Comparison of ENCODE assay signal across 20 cellular contexts in the genomic region with DNA sequence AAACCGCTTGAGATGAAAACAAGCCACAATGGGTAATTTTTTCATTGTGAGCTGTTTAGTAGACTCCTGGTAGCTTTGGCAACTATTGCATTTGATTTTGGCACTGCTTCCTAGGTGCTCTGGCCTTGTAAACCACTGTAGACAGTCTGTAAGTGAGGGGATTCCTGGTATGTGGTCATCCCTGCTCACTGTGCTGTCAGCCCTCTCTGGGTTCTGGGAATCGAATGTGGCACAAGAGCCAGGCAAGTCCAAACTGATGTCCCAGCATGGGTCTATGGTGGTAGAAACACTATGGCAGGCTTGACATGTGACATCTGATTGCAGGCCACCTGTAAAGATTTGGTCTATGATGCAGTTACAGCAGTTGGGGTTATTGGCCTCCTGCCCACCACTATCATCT. TPM values are rescaled to one million over a fixed set of nuclear protein-coding genes. Genes with fewer than 3 reads are reported as not detected.
DNase-seq lines count a peak whose midpoint lies in the region; ATAC-seq and FAIRE-seq lines count a peak whose summit lies in the region.
"Had no signal": no experiment of that assay in that cellular context is flagged by ENCODE, and none has a peak within 500 bp of the region (broad histone marks: within the 10 kb centered on the region; RNA-seq: fewer than 3 reads in every experiment).

No MANE protein-coding gene starts in this region.

- no peaks in the 10 kb centered on the region for H3K9me3 Mint-ChIP-seq in T-cell
- H3K9me3 Mint-ChIP-seq: activated CD4-positive, alpha-beta memory T cell treated with anti-CD3 and anti-CD28 coated beads, Interleukin-2, amount 10 ng/mL, durations not matched to agents 7 days and 5 days; WTC11 had no signal

- peaks cover 0 to 18% (median 12%) of the 10 kb centered on the region in 3 donors for H3K4me1 Mint-ChIP-seq in T-cell

- DNase-seq in activated CD8-positive, alpha-beta memory T cell treated with anti-CD3 and anti-CD28 coated beads for 24 hours, result peak; percentile 32
- DNase-seq in activated CD8-positive, alpha-beta memory T cell treated with anti-CD3 and anti-CD28 coated beads, Interleukin-2, amount 50 U/mL, for 4 hours, result no peak
- DNase-seq in T-cell (peak in 1 of 34 experiments; percentile 4), islet precursor cell (peak; percentile 29), superior temporal gyrus (ENCODE audit: extremely low spot score) (peak; percentile 36), RCC 7860 (ENCODE audit: low spot score) (no peak), activated T-cell treated with anti-CD3 and anti-CD28 coated beads for 4 hours (no peak)
- no peak for DNase-seq in activated CD4-positive, CD25-positive, alpha-beta regulatory T cell (lab: John Stamatoyannopoulos, UW)
- DNase-seq: activated CD4-positive, alpha-beta memory T cell treated with anti-CD3 and anti-CD28 coated beads, Interleukin-2, amount 10 ng/mL, durations not matched to agents 7 days and 5 days; activated naive CD4-positive, alpha-beta T cell; Calu3; cortex of kidney; NCI-H226; stimulated activated CD8-positive, alpha-beta memory T cell treated with anti-CD3 and anti-CD28 coated beads, Interleukin-4, amount 100 ng/mL, for 48 hours; T1000 had no signal

- FAIRE-seq in RCC 7860 (lab: Jason Lieb, UNC), result no peak
- FAIRE-seq: bronchial epithelial cell, HepG2, urothelium cell line had no signal

- H3K27ac Mint-ChIP-seq in T-cell, result peak overlapping the region; percentile 15 to 87
- H3K27ac Mint-ChIP-seq: activated CD4-positive, alpha-beta memory T cell treated with anti-CD3 and anti-CD28 coated beads, Interleukin-2, amount 10 ng/mL, durations not matched to agents 7 days and 5 days; progenitor cell of endocrine pancreas; WTC11 had no signal

- no peaks in the 10 kb centered on the region for H3K36me3 Mint-ChIP-seq in T-cell
- H3K36me3 Mint-ChIP-seq: WTC11 had no signal

- peaks cover 0 to 5% of the 10 kb centered on the region in 2 donors for H3K27me3 Mint-ChIP-seq in T-cell
- H3K27me3 Mint-ChIP-seq: activated CD4-positive, alpha-beta memory T cell treated with anti-CD3 and anti-CD28 coated beads, Interleukin-2, amount 10 ng/mL, durations not matched to agents 7 days and 5 days; progenitor cell of endocrine pancreas had no signal

- no peak for ATAC-seq in T-cell (replicated peaks in 1 of 4)
- ATAC-seq: HepG2, WTC11 had no signal

- POLR2A ChIA-PET in T-cell (lab: Charles Lee), result no interaction called here

- H3K4me3 Mint-ChIP-seq in T-cell, result no peak overlapping the region

- CTCF ChIA-PET in T-cell (lab: Charles Lee), result no interaction called here

RNA-seq across cellular contexts. Expression of gene USP51, which starts 2.5 kb away (rescaled TPM):
- 1 to 10 TPM; 1.6 to 2.1 (median 1.7) TPM for total RNA-seq in T-cell
- total RNA-seq: HepG2 had no signal

RNA-seq across cellular contexts. Expression of gene MAGEH1, which starts 35.2 kb away (rescaled TPM):
- total RNA-seq in T-cell, result 10 to 100 TPM; 18.5 to 25.5 (median 22.3) TPM
- total RNA-seq: Calu3 had no signal

Comparison
In these comparisons a context has a peak if more than half of its experiments do, and no peak if none do; other contexts are left out.
1. DNase-seq: peak in activated CD8-positive, alpha-beta memory T cell treated with anti-CD3 and anti-CD28 coated beads for 24 hours (single experiment), islet precursor cell (single experiment) and superior temporal gyrus (single experiment); none in activated CD8-positive, alpha-beta memory T cell treated with anti-CD3 and anti-CD28 coated beads, Interleukin-2, amount 50 U/mL, for 4 hours (single experiment), RCC 7860 (single experiment), activated CD4-positive, CD25-positive, alpha-beta regulatory T cell (0 of 4) and activated T-cell treated with anti-CD3 and anti-CD28 coated beads for 4 hours (single experiment).